In the genomic region with DNA sequence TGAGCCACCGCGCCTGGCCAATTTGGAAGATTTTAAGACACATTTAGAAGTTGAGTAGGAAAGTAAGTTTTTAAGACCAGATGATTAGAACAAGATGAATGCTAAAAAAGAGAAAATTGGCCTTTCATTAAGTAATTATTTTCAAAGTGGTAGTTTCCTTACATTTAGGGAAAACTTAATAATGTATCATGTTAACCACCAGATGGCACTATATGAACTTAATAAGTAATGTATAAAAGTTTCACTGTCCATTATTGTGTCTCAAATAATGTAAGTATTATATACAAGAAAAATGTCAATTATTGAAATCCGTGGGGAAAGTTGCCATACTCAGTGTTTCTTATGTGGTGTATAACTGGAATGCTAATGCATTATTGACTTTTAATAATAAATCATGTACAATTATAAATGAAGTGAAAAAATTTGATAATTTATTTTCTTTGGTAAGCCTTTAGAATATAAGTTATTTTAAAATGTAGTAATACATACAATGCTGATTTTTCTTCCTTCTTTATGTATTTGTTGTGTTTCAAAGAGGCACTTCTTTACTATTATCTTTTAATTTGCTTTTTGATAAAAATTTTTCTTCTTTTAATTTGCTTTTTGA, we compare ENCODE assay signal across 10 cellular contexts. TPM values are rescaled to one million over a fixed set of nuclear protein-coding genes. Genes with fewer than 3 reads are reported as not detected.
A peak's percentile ranks its signal among the peaks of the same experiment; 100 is the strongest.
DNase-seq lines count a peak whose midpoint lies in the region; ATAC-seq and TF ChIP-seq lines count a peak whose summit lies in the region.
"Had no signal": no experiment of that assay in that cellular context is flagged by ENCODE, and none has a peak within 500 bp of the region (broad histone marks: within the 10 kb centered on the region; RNA-seq: fewer than 3 reads in every experiment).

No MANE protein-coding gene starts in this region.

- H3K27ac Mint-ChIP-seq in naive thymus-derived CD4-positive, alpha-beta T cell, result no peak overlapping the region
- H3K27ac Mint-ChIP-seq: T-helper 1 cell treated with Interleukin-12 subunit alpha and Interleukin-12 subunit beta and Interleukin-4 antibody, amounts not matched to agents 30 μg/mL and 1 μg/mL, for 36 hours had no signal

- ATAC-seq in naive thymus-derived CD4-positive, alpha-beta T cell, result peak; percentile 53
- ATAC-seq in HG02759 (IDR thresholded peaks at IDR 0.05; ENCODE audit: unreplicated experiment), result no peak
- no peak for ATAC-seq in GM18520 (IDR thresholded peaks at IDR 0.05; ENCODE audit: unreplicated experiment)

- no peaks in the 10 kb centered on the region for H3K9me3 Mint-ChIP-seq in naive thymus-derived CD4-positive, alpha-beta T cell
- H3K9me3 Mint-ChIP-seq: T-helper 1 cell treated with Interleukin-12 subunit alpha and Interleukin-12 subunit beta and Interleukin-4 antibody, amounts not matched to agents 30 μg/mL and 1 μg/mL, for 36 hours had no signal

- H3K4me3 Mint-ChIP-seq in naive thymus-derived CD4-positive, alpha-beta T cell, result no peak overlapping the region
- H3K4me3 Mint-ChIP-seq: T-helper 1 cell treated with Interleukin-12 subunit alpha and Interleukin-12 subunit beta and Interleukin-4 antibody, amounts not matched to agents 30 μg/mL and 1 μg/mL, for 36 hours had no signal

- DNase-seq in NCI-H146 (lab: John Stamatoyannopoulos, UW) (peak; percentile 66), NCI-H146 treated with DMSO at 0.1 percent for 48 hours (lab: John Stamatoyannopoulos, UW; ENCODE audit: unreplicated experiment) (no peak), NCI-H2196 treated with DMSO at 0.1 percent for 48 hours (lab: John Stamatoyannopoulos, UW; ENCODE audit: unreplicated experiment) (peak; percentile 0), cerebellar cortex (ENCODE audit: low spot score) (peak; percentile 56), stomach (no peak)
- DNase-seq in naive thymus-derived CD4-positive, alpha-beta T cell, result peak in 6 of 9 donors; percentile 6 to 44 (median 34)

- no peaks in the 10 kb centered on the region for H3K9me3 ChIP-seq in naive thymus-derived CD4-positive, alpha-beta T cell (ENCODE audit: control insufficient read depth in 2 of 3, low read length in 3 of 3)
- no peaks in the 10 kb centered on the region for H3K9me3 ChIP-seq in stomach
- H3K9me3 ChIP-seq: BLaER1 treated with 17β-estradiol and CSF1 and Interleukin-3, amounts not matched to agents 10 nM and 100 nM had no signal

- no peaks in the 10 kb centered on the region for H3K4me1 ChIP-seq in naive thymus-derived CD4-positive, alpha-beta T cell (ENCODE audit: control insufficient read depth in 2 of 2, insufficient read depth in 2 of 2, low read length in 2 of 2)
- H3K4me1 ChIP-seq in stomach, result peaks cover 0 to 5% (median 2%) of the 10 kb centered on the region in 4 donors

- no peak overlapping the region for H3K27ac ChIP-seq in naive thymus-derived CD4-positive, alpha-beta T cell (ENCODE audit: low read depth, low read length)
- H3K27ac ChIP-seq in stomach, result no peak overlapping the region

- intact Hi-C loops in naive thymus-derived CD4-positive, alpha-beta T cell (cut with micrococcal nuclease), result loop anchor here (1.0 to 10.0 kb wide), 8 partner anchors 94 to 1538 kb away; no protein-coding TSS in a partner anchor
- intact Hi-C loops in stomach (cut with DNase I; ENCODE audit: low total_unique reads), result loop anchor here (10.0 kb wide), 1 partner anchor 1000 kb away; no protein-coding TSS in a partner anchor

- POLR2A ChIA-PET in naive thymus-derived CD4-positive, alpha-beta T cell (lab: Charles Lee), result interaction anchor here (0.6 kb wide), 1 partner anchor 14 kb away, joined by 3 read pairs; no protein-coding TSS in a partner anchor

- H3K4me3 ChIP-seq in naive thymus-derived CD4-positive, alpha-beta T cell (ENCODE audit: low read length), result no peak overlapping the region
- no peak overlapping the region for H3K4me3 ChIP-seq in stomach
- H3K4me3 ChIP-seq: BLaER1 treated with 17β-estradiol and CSF1 and Interleukin-3, amounts not matched to agents 10 nM and 100 nM had no signal

- TF ChIP-seq EP300 in stomach (IDR thresholded peaks at IDR 0.05), result no peak

- TF ChIP-seq CTCF in stomach (IDR thresholded peaks at IDR 0.05), result peak in 3 of 7 experiments; percentile 21 to 47 (median 35)

- H3K4me1 Mint-ChIP-seq in naive thymus-derived CD4-positive, alpha-beta T cell, result peaks cover 0 to 20% (median 3%) of the 10 kb centered on the region in 7 donors

- 64 to 73% (median 71%) methylated on average over 3 of the region's 3 CpGs for WGBS in stomach, 5 donors

- peaks cover 18 to 38% (median 22%) of the 10 kb centered on the region in 5 donors for H3K36me3 Mint-ChIP-seq in naive thymus-derived CD4-positive, alpha-beta T cell

- CTCF ChIA-PET in naive thymus-derived CD4-positive, alpha-beta T cell (lab: Charles Lee), result interaction anchor here (0.6 to 5.2 kb wide), 11 partner anchors 138 to 1697 kb away, joined by 3 to 37 read pairs (median 3); no protein-coding TSS in a partner anchor

- no peak for TF ChIP-seq POLR2A in stomach (IDR thresholded peaks at IDR 0.05)

- peaks cover 0 to 29% (median 0%) of the 10 kb centered on the region in 3 experiments for H3K36me3 ChIP-seq in naive thymus-derived CD4-positive, alpha-beta T cell (ENCODE audit: control insufficient read depth in 2 of 3, insufficient read depth in 3 of 3, low read length in 3 of 3)
- H3K36me3 ChIP-seq in stomach, result peaks cover 0 to 59% (median 48%) of the 10 kb centered on the region in 4 donors

- H3K27me3 ChIP-seq in naive thymus-derived CD4-positive, alpha-beta T cell (ENCODE audit: control insufficient read depth in 2 of 2, insufficient read depth in 2 of 2, low read length in 2 of 2), result no peaks in the 10 kb centered on the region
- H3K27me3 ChIP-seq in stomach, result no peaks in the 10 kb centered on the region
- H3K27me3 ChIP-seq: BLaER1 treated with 17β-estradiol and CSF1 and Interleukin-3, amounts not matched to agents 10 nM and 100 nM had no signal

- H3K27me3 Mint-ChIP-seq in naive thymus-derived CD4-positive, alpha-beta T cell, result no peaks in the 10 kb centered on the region

RNA-seq across cellular contexts. Expression of a gene that starts 29.2 kb away (rescaled TPM):
- 10 to 100 TPM; 19.4 to 41.6 (median 32.3) TPM for total RNA-seq in naive thymus-derived CD4-positive, alpha-beta T cell
- 10 to 100 TPM; 18.1 to 20.3 TPM for polyA plus RNA-seq in naive thymus-derived CD4-positive, alpha-beta T cell
- 10 to 100 TPM in 3 of 5 donors, 1 to 10 TPM in 2; 7.7 to 42.4 (median 10.3) TPM for total RNA-seq in stomach
- polyA plus RNA-seq in stomach, result 10 to 100 TPM in 1 of 3 donors, 1 to 10 TPM in 2; 6.5 to 11.2 (median 7.2) TPM

Comparison
In these comparisons a context has a peak if more than half of its experiments do, and no peak if none do; other contexts are left out.
1. DNase-seq: peak in NCI-H146 (single experiment), NCI-H2196 treated with DMSO at 0.1 percent for 48 hours (single experiment), cerebellar cortex (single experiment) and naive thymus-derived CD4-positive, alpha-beta T cell (6 of 9); none in NCI-H146 treated with DMSO at 0.1 percent for 48 hours (single experiment) and stomach (single experiment).